Comparison of ENCODE assay signal across 35 cellular contexts in genomic region chr13:112052213-112052612, GRCh38. TPM values are rescaled to one million over a fixed set of nuclear protein-coding genes. Genes with fewer than 3 reads are reported as not detected.
"Had no signal": no experiment of that assay in that cellular context is flagged by ENCODE, and none has a peak within 500 bp of the region (broad histone marks: within the 10 kb centered on the region; RNA-seq: fewer than 3 reads in every experiment).

No MANE protein-coding gene starts in this region.

- H3K4me1 ChIP-seq: parathyroid adenoma, psoas muscle had no signal

- H3K79me2 ChIP-seq: hepatocyte, parathyroid adenoma had no signal

- H2AFZ ChIP-seq: hepatocyte, neural progenitor cell, parathyroid adenoma had no signal

- DNase-seq: heart right ventricle; kidney; left colon; lower lobe of right lung; mammary epithelial cell; mesenchymal stem cell; naive thymus-derived CD8-positive, alpha-beta T cell; occipital lobe; psoas muscle; right lobe of liver; stimulated activated CD4-positive, alpha-beta T cell treated with anti-CD3 and anti-CD28 coated beads, Interleukin-12 subunit alpha, Interleukin-12 subunit beta, amount 100 ng/mL, for 4 hours; stimulated activated CD4-positive, alpha-beta T cell treated with anti-CD3 and anti-CD28 coated beads, Interleukin-15, amount 100 ng/mL, for 24 hours; stimulated activated CD4-positive, alpha-beta T cell treated with anti-CD3 and anti-CD28 coated beads, Interleukin-2, amount 100 ng/mL, for 24 hours; stimulated activated CD4-positive, alpha-beta T cell treated with anti-CD3 and anti-CD28 coated beads, Interleukin-4, amount 100 ng/mL, for 1 hour; stimulated activated naive B cell treated with anti-CD40 and anti-IgM and Interleukin-4, amounts not matched to agents 10 μg/mL and 1 μg/mL and 100 μg/mL, for 72 hours; stimulated activated naive CD8-positive, alpha-beta T cell treated with anti-CD3 and anti-CD28 coated beads, Interleukin-15, Interleukin-2, amounts not matched to agents 100 U/mL and 50 U/mL, for 24 hours; stomach; tibial artery; trophoblast cell; upper lobe of right lung; uterus had no signal

- FAIRE-seq: kidney had no signal

- H3K4me3 ChIP-seq: heart right ventricle, hepatocyte, left lung, lower lobe of right lung, neural progenitor cell, psoas muscle, right atrium auricular region, right lobe of liver, smooth muscle cell, stomach, thoracic aorta, tibial artery, upper lobe of right lung, uterus had no signal

- H3K27ac Mint-ChIP-seq: nephron, neural progenitor cell had no signal

- H3K36me3 ChIP-seq: heart right ventricle, left lung, lower lobe of right lung, neural progenitor cell, neutrophil, right atrium auricular region, right lobe of liver, stomach, thoracic aorta, tibial artery, upper lobe of right lung, uterus had no signal

- H3K27ac ChIP-seq: heart right ventricle, hepatocyte, left lung, lower lobe of right lung, neural progenitor cell, neutrophil, parathyroid adenoma, psoas muscle, right atrium auricular region, right lobe of liver, stomach, thoracic aorta, tibial artery, upper lobe of right lung, uterus had no signal

- ATAC-seq: heart right ventricle; left colon; left lung; lower lobe of right lung; naive thymus-derived CD8-positive, alpha-beta T cell; psoas muscle; right lobe of liver; stimulated activated naive B cell treated with anti-CD40 and anti-IgM and Interleukin-4, amounts not matched to agents 10 μg/mL and 1 μg/mL and 100 μg/mL, for 72 hours; stimulated activated naive CD8-positive, alpha-beta T cell treated with anti-CD3 and anti-CD28 coated beads, Interleukin-15, Interleukin-2, amounts not matched to agents 100 U/mL and 50 U/mL, for 24 hours; upper lobe of right lung had no signal

- H3K4me3 Mint-ChIP-seq: naive thymus-derived CD8-positive, alpha-beta T cell had no signal

- H3K36me3 Mint-ChIP-seq: neural progenitor cell had no signal

- H3K4me2 ChIP-seq: hepatocyte, smooth muscle cell had no signal

- H3K9me3 ChIP-seq: lower lobe of right lung, neutrophil, psoas muscle, right lobe of liver, thoracic aorta, upper lobe of right lung, uterus had no signal

RNA-seq across cellular contexts. Expression of gene SOX1, which starts 14.7 kb away (rescaled TPM):
- total RNA-seq: heart right ventricle; hepatocyte; kidney; left lung; liver; lower lobe of right lung; mammary epithelial cell; mucosa of gallbladder; naive thymus-derived CD8-positive, alpha-beta T cell; osteocyte; posterior vena cava; psoas muscle; right atrium auricular region; right lobe of liver; skeletal muscle tissue; smooth muscle cell; stomach; thoracic aorta; upper lobe of right lung; uterus had no signal
- polyA plus RNA-seq: heart right ventricle; liver; mammary epithelial cell; naive thymus-derived CD8-positive, alpha-beta T cell; psoas muscle; smooth muscle cell; stomach had no signal
